9 cellular contexts compared by ENCODE assay signal in the genomic region with DNA sequence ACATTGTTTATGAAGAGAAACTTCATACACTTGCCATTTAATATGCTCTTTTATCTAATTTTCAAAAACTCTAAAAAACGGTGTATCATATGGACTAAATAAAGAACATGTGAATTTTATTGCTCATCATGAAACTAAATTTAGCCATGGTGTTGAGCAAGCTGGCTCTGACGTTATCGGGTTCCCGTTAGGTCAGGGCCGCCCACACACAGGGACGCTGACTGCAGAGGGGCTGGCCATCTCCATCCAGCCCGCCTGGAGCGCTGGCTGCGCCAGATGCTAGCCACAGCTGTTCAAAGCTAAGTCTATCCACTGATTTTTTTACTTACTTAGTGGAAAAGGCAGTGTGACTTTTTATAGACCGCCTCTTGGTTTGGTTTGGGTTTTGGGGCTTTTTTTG. TPM values are rescaled to one million over a fixed set of nuclear protein-coding genes. Genes with fewer than 3 reads are reported as not detected.
DNase-seq lines count a peak whose midpoint lies in the region; ATAC-seq and TF ChIP-seq lines count a peak whose summit lies in the region.
"Had no signal": no experiment of that assay in that cellular context is flagged by ENCODE, and none has a peak within 500 bp of the region (broad histone marks: within the 10 kb centered on the region; RNA-seq: fewer than 3 reads in every experiment).

No MANE protein-coding gene starts in this region.

- CTCF ChIA-PET in AG04449 (lab: Yijun Ruan, JAX) = interaction anchor here (5.2 kb wide), 1 partner anchor 157 kb away, joined by 23 read pairs; no protein-coding TSS in a partner anchor
- CTCF ChIA-PET in naive thymus-derived CD4-positive, alpha-beta T cell (lab: Charles Lee) = no interaction called here

- DNase-seq in AG04449 (ENCODE audit: low read depth, low spot score) (peak; percentile 79), LHCN-M2 (ENCODE audit: low read depth) (peak; percentile 93), coronary artery (ENCODE audit: low spot score) (peak; percentile 88), SW480 (ENCODE audit: low spot score) (no peak), HPDE6-E6E7 (ENCODE audit: extremely low spot score) (no peak), NCI-H146 treated with DMSO at 0.1 percent for 48 hours (lab: John Stamatoyannopoulos, UW; ENCODE audit: unreplicated experiment) (no peak)
- no peak for DNase-seq in naive thymus-derived CD4-positive, alpha-beta T cell

- POLR2A ChIA-PET in AG04449 (lab: Yijun Ruan, JAX) = no interaction called here
- POLR2A ChIA-PET in naive thymus-derived CD4-positive, alpha-beta T cell (lab: Charles Lee) = no interaction called here

- no peak overlapping the region for H3K4me3 Mint-ChIP-seq in naive thymus-derived CD4-positive, alpha-beta T cell
- H3K4me3 Mint-ChIP-seq: T-helper 2 cell treated with Interferon-gamma antibody and Interleukin-4, amounts not matched to agents 5 μg/mL and 100 μg/mL, for 36 hours had no signal

- H3K9me3 Mint-ChIP-seq in naive thymus-derived CD4-positive, alpha-beta T cell = peaks cover 0 to 1% (median 0%) of the 10 kb centered on the region in 11 donors
- H3K9me3 Mint-ChIP-seq: T-helper 2 cell treated with Interferon-gamma antibody and Interleukin-4, amounts not matched to agents 5 μg/mL and 100 μg/mL, for 36 hours had no signal

- H3K9me3 ChIP-seq in naive thymus-derived CD4-positive, alpha-beta T cell (ENCODE audit: control insufficient read depth in 2 of 3, low read length in 3 of 3) = no peaks in the 10 kb centered on the region

- H3K27ac ChIP-seq in coronary artery = peak overlapping the region; percentile 48 to 52
- no peak overlapping the region for H3K27ac ChIP-seq in naive thymus-derived CD4-positive, alpha-beta T cell (ENCODE audit: low read depth, low read length)

- peaks cover 0 to 20% (median 8%) of the 10 kb centered on the region in 5 donors for H3K36me3 Mint-ChIP-seq in naive thymus-derived CD4-positive, alpha-beta T cell

- H3K27me3 ChIP-seq in naive thymus-derived CD4-positive, alpha-beta T cell (ENCODE audit: control insufficient read depth in 2 of 2, insufficient read depth in 2 of 2, low read length in 2 of 2) = no peaks in the 10 kb centered on the region

- intact Hi-C loops in naive thymus-derived CD4-positive, alpha-beta T cell (cut with micrococcal nuclease) = no loop called here

- peaks cover 3 to 49% (median 4%) of the 10 kb centered on the region in 3 experiments for H3K36me3 ChIP-seq in naive thymus-derived CD4-positive, alpha-beta T cell (ENCODE audit: control insufficient read depth in 2 of 3, insufficient read depth in 3 of 3, low read length in 3 of 3)

- peak overlapping the region in 1 of 9 donors; percentile 49 for H3K27ac Mint-ChIP-seq in naive thymus-derived CD4-positive, alpha-beta T cell
- H3K27ac Mint-ChIP-seq: T-helper 2 cell treated with Interferon-gamma antibody and Interleukin-4, amounts not matched to agents 5 μg/mL and 100 μg/mL, for 36 hours had no signal

- ATAC-seq in naive thymus-derived CD4-positive, alpha-beta T cell = peak; percentile 66
- no peak for ATAC-seq in GM19023 (IDR thresholded peaks at IDR 0.05; ENCODE audit: unreplicated experiment)

- no peaks in the 10 kb centered on the region for H3K27me3 Mint-ChIP-seq in naive thymus-derived CD4-positive, alpha-beta T cell

- H3K4me1 Mint-ChIP-seq in naive thymus-derived CD4-positive, alpha-beta T cell = no peaks in the 10 kb centered on the region

- H3K4me3 ChIP-seq in AG04449 (ENCODE audit: low read depth, low read length) = no peak overlapping the region
- H3K4me3 ChIP-seq in coronary artery = no peak overlapping the region
- H3K4me3 ChIP-seq in naive thymus-derived CD4-positive, alpha-beta T cell (ENCODE audit: low read length) = no peak overlapping the region

- H3K4me1 ChIP-seq in naive thymus-derived CD4-positive, alpha-beta T cell (ENCODE audit: control insufficient read depth in 2 of 2, insufficient read depth in 2 of 2, low read length in 2 of 2) = no peaks in the 10 kb centered on the region

- no peak for TF ChIP-seq CTCF in AG04449 (IDR thresholded peaks at IDR 0.05; ENCODE audit: insufficient read depth, low read length, missing control alignments)
- TF ChIP-seq CTCF in coronary artery (IDR thresholded peaks at IDR 0.05) = no peak

RNA-seq across cellular contexts. Expression of gene DYNC1H1, which starts 36.5 kb away (rescaled TPM):
- total RNA-seq in LHCN-M2 (2014; rRNA removed) = 386 and 453 TPM in 2 replicates
- polyA plus RNA-seq in LHCN-M2 (2012) = 397 TPM
- 100 to 1,000 TPM; 252 to 310 (median 273) TPM for total RNA-seq in naive thymus-derived CD4-positive, alpha-beta T cell
- 10 to 100 TPM; 28.9 to 39.8 TPM for polyA plus RNA-seq in naive thymus-derived CD4-positive, alpha-beta T cell

Comparison
In these comparisons a context has a peak if more than half of its experiments do, and no peak if none do; other contexts are left out.
1. DNase-seq: peak in AG04449 (single experiment), LHCN-M2 (single experiment) and coronary artery (single experiment); none in naive thymus-derived CD4-positive, alpha-beta T cell (0 of 9), SW480 (single experiment), HPDE6-E6E7 (single experiment) and NCI-H146 treated with DMSO at 0.1 percent for 48 hours (single experiment).